Comparison of ENCODE assay signal across 1 cellular context in genomic region chr7:36404639-36405408, GRCh38.
TF ChIP-seq lines count a peak whose summit lies in the region.

No MANE protein-coding gene starts in this region.

TF ChIP-seq in WTC11, 78 proteins besides CTCF, POLR2A, EP300 and RAD21 (continued from another document):
- no peak for TF ChIP-seq NFATC4 (CRISPR knock-in tag; IDR thresholded peaks at IDR 0.05)
- no peak for TF ChIP-seq PREB (CRISPR knock-in tag; IDR thresholded peaks at IDR 0.05; ENCODE audit: borderline replicate concordance)
- no peak for TF ChIP-seq ZNF317 (CRISPR knock-in tag; IDR thresholded peaks at IDR 0.05; ENCODE audit: borderline replicate concordance, low read depth)
- TF ChIP-seq ZNF121 (CRISPR knock-in tag; IDR thresholded peaks at IDR 0.05) = no peak
- TF ChIP-seq ZBTB43 (CRISPR knock-in tag; IDR thresholded peaks at IDR 0.05) = no peak
